ENCODE assay signal across 1 cellular context in genomic region chr14:67166450-67166853, GRCh38.
A peak's percentile ranks its signal among the peaks of the same experiment; 100 is the strongest.
TF ChIP-seq lines count a peak whose summit lies in the region.

No MANE protein-coding gene starts in this region.

TF ChIP-seq in HepG2, 621 proteins besides CTCF, POLR2A, EP300 and RAD21 (continued from another document):
- TF ChIP-seq LBX2 (CRISPR knock-in tag; IDR thresholded peaks at IDR 0.05; ENCODE audit: borderline replicate concordance): no peak
- peak; percentile 16 for TF ChIP-seq TEAD3 (CRISPR knock-in tag; optimal IDR thresholded peaks at IDR 0.05; ENCODE audit: borderline replicate concordance)
- peak; percentile 89 for TF ChIP-seq SMC3 (IDR thresholded peaks at IDR 0.05; ENCODE audit: low read length)
- TF ChIP-seq GFI1 (CRISPR knock-in tag; IDR thresholded peaks at IDR 0.05; ENCODE audit: borderline replicate concordance): no peak
- no peak for TF ChIP-seq U2AF2 (IDR thresholded peaks at IDR 0.05; ENCODE audit: low read depth, low read length)
- no peak for TF ChIP-seq ESRRA (CRISPR knock-in tag; IDR thresholded peaks at IDR 0.05; ENCODE audit: low read depth)
- no peak for TF ChIP-seq ZSCAN29 (CRISPR knock-in tag; conservative IDR thresholded peaks at IDR 0.05)
- TF ChIP-seq ARID3A (IDR thresholded peaks at IDR 0.05; ENCODE audit: low read depth, low read length): 0 out of 2 replicates have a peak, but pooled peaks have one; percentile 25
- no peak for TF ChIP-seq NFKB2 (CRISPR knock-in tag; IDR thresholded peaks at IDR 0.05; ENCODE audit: borderline replicate concordance)
- no peak for TF ChIP-seq KAT2B (IDR thresholded peaks at IDR 0.05; ENCODE audit: borderline replicate concordance, low read depth, low read length)
- no peak for TF ChIP-seq FOXP4 (CRISPR knock-in tag; IDR thresholded peaks at IDR 0.05)
- TF ChIP-seq AKNA (CRISPR knock-in tag; IDR thresholded peaks at IDR 0.05; ENCODE audit: borderline replicate concordance): no peak
- no peak for TF ChIP-seq KIAA2018 (CRISPR knock-in tag; IDR thresholded peaks at IDR 0.05; ENCODE audit: borderline replicate concordance)
- TF ChIP-seq SRF (IDR thresholded peaks at IDR 0.05; ENCODE audit: low read depth, low read length): no peak
- no peak for TF ChIP-seq ZNF549 (CRISPR knock-in tag; IDR thresholded peaks at IDR 0.05)
- no peak for TF ChIP-seq ZNF879 (CRISPR knock-in tag; IDR thresholded peaks at IDR 0.05)
- TF ChIP-seq CENPX (CRISPR knock-in tag; IDR thresholded peaks at IDR 0.05): no peak
- TF ChIP-seq PRPF4 (IDR thresholded peaks at IDR 0.05; ENCODE audit: low read depth, low read length, poor library complexity, severe bottlenecking): no peak
- no peak for TF ChIP-seq FOXA1 (IDR thresholded peaks at IDR 0.05)
- TF ChIP-seq FOXA1 (CRISPR knock-in tag; IDR thresholded peaks at IDR 0.05): no peak
- no peak for TF ChIP-seq SYNCRIP (IDR thresholded peaks at IDR 0.05; ENCODE audit: insufficient read depth, low read depth, low read length)
